29 cellular contexts compared by ENCODE assay signal in the genomic region with DNA sequence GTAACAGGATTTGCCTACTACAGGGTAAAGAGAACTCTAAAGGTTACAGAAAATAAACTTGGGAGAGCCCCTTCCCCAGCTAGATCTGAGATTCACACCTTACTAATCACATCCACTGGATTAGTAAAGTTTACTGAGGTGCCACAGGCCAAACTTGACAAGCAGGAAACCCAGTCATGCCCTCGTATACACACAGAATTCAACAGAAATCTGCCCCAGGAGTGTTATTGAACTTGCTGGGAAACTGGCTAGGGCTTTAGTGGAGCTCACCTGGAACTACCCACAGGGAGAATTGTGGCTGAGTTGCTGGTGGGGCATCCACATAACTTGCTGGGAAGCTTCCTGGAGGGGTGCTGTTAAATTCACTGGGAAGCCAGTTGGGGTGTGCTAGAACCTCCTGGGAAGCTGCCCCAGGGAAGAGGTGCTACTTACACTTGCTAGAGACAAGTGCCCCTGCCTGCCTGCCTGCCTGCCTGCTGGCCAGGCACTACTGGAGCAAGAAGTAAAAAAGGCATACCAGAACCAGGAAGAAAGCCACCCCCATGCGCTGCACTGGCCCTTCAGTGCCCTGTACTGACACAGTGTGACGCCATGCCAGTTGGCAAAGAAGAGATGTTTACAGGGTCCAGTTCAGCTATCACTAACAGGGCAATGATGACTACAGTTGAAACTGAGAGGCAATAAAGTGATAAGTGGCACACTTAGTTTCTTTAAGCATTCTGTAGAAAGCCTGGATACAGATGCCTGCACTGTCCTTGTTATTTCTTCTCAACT.
DNase-seq lines count a peak whose midpoint lies in the region; ATAC-seq and TF ChIP-seq lines count a peak whose summit lies in the region.
"Had no signal": no experiment of that assay in that cellular context is flagged by ENCODE, and none has a peak within 500 bp of the region (broad histone marks: within the 10 kb centered on the region; RNA-seq: fewer than 3 reads in every experiment).

No MANE protein-coding gene starts in this region.

- no peaks in the 10 kb centered on the region for H3K9me3 ChIP-seq in upper lobe of right lung
- H3K9me3 ChIP-seq: thoracic aorta, uterus had no signal

- peaks cover 43 to 64% of the 10 kb centered on the region in 2 donors for H3K36me3 Mint-ChIP-seq in stimulated activated naive B cell treated with anti-CD40 and anti-IgM and Interleukin-4, amounts not matched to agents 10 μg/mL and 1 μg/mL and 100 μg/mL, for 72 hours

- no peak overlapping the region for H3K4me3 ChIP-seq in epithelial cell of esophagus (ENCODE audit: low read length)
- no peak overlapping the region for H3K4me3 ChIP-seq in upper lobe of right lung
- H3K4me3 ChIP-seq: SJCRH30, skin epidermis, thoracic aorta, uterus had no signal

- H3K4me1 ChIP-seq in upper lobe of right lung: no peaks in the 10 kb centered on the region
- H3K4me1 ChIP-seq: uterus had no signal

- no peak overlapping the region for H3K27ac Mint-ChIP-seq in stimulated activated naive B cell treated with anti-CD40 and anti-IgM and Interleukin-4, amounts not matched to agents 10 μg/mL and 1 μg/mL and 100 μg/mL, for 72 hours
- H3K27ac Mint-ChIP-seq: activated B cell treated with CpG ODN at 0.5 μM for 24 hours; activated CD8-positive, alpha-beta memory T cell treated with anti-CD3 and anti-CD28 coated beads, Interleukin-2, amount 10 ng/mL, durations not matched to agents 7 days and 5 days; activated naive CD4-positive, alpha-beta T cell treated with anti-CD3 and anti-CD28 coated beads for 36 hours; CD4-positive, CD25-positive, alpha-beta regulatory T cell; dendritic cell treated with granulocyte-macrophage colony-stimulating factor and Interleukin-4, amounts not matched to agents 40 ng/mL and 50 ng/mL, for 4 days; endodermal cell; nephron; stimulated activated naive CD8-positive, alpha-beta T cell treated with anti-CD3 and anti-CD28 coated beads, Interleukin-15, Interleukin-2, amounts not matched to agents 100 ng/mL and 50 ng/mL, for 24 hours had no signal

- no peak overlapping the region for H3K4me3 Mint-ChIP-seq in stimulated activated naive B cell treated with anti-CD40 and anti-IgM and Interleukin-4, amounts not matched to agents 10 μg/mL and 1 μg/mL and 100 μg/mL, for 72 hours
- H3K4me3 Mint-ChIP-seq: activated B cell treated with CpG ODN at 0.5 μM for 24 hours; activated CD8-positive, alpha-beta memory T cell treated with anti-CD3 and anti-CD28 coated beads, Interleukin-2, amount 10 ng/mL, durations not matched to agents 7 days and 5 days; activated naive CD4-positive, alpha-beta T cell treated with anti-CD3 and anti-CD28 coated beads for 36 hours; CD4-positive, CD25-positive, alpha-beta regulatory T cell; dendritic cell treated with granulocyte-macrophage colony-stimulating factor and Interleukin-4, amounts not matched to agents 40 ng/mL and 50 ng/mL, for 4 days; endodermal cell; nephron; stimulated activated naive CD8-positive, alpha-beta T cell treated with anti-CD3 and anti-CD28 coated beads, Interleukin-15, Interleukin-2, amounts not matched to agents 100 ng/mL and 50 ng/mL, for 24 hours had no signal

- H3K27me3 ChIP-seq in upper lobe of right lung: no peaks in the 10 kb centered on the region
- H3K27me3 ChIP-seq: SJCRH30, uterus had no signal

- peak; percentile 88 for ATAC-seq in Right ventricle myocardium inferior
- peak; percentile 96 for ATAC-seq in left lobe of liver
- ATAC-seq in upper lobe of right lung: peak; percentile 24
- no peak for ATAC-seq in stimulated activated naive B cell treated with anti-CD40 and anti-IgM and Interleukin-4, amounts not matched to agents 10 μg/mL and 1 μg/mL and 100 μg/mL, for 72 hours (replicated peaks)
- ATAC-seq in GM21526 (IDR thresholded peaks at IDR 0.05; ENCODE audit: low FRiP score, unreplicated experiment): no peak
- ATAC-seq: activated CD8-positive, alpha-beta memory T cell treated with anti-CD3 and anti-CD28 coated beads, Interleukin-2, amount 10 ng/mL, durations not matched to agents 7 days and 5 days had no signal

- no peak for TF ChIP-seq CTCF in epithelial cell of esophagus (IDR thresholded peaks at IDR 0.05; ENCODE audit: insufficient read depth, low read depth, low read length, missing control alignments)
- no peak for TF ChIP-seq CTCF in upper lobe of right lung (IDR thresholded peaks at IDR 0.05)

- H3K27me3 Mint-ChIP-seq in stimulated activated naive B cell treated with anti-CD40 and anti-IgM and Interleukin-4, amounts not matched to agents 10 μg/mL and 1 μg/mL and 100 μg/mL, for 72 hours: no peaks in the 10 kb centered on the region
- H3K27me3 Mint-ChIP-seq: activated B cell treated with CpG ODN at 0.5 μM for 24 hours; activated CD8-positive, alpha-beta memory T cell treated with anti-CD3 and anti-CD28 coated beads, Interleukin-2, amount 10 ng/mL, durations not matched to agents 7 days and 5 days; CD4-positive, CD25-positive, alpha-beta regulatory T cell; dendritic cell treated with granulocyte-macrophage colony-stimulating factor and Interleukin-4, amounts not matched to agents 40 ng/mL and 50 ng/mL, for 4 days; stimulated activated naive CD8-positive, alpha-beta T cell treated with anti-CD3 and anti-CD28 coated beads, Interleukin-15, Interleukin-2, amounts not matched to agents 100 ng/mL and 50 ng/mL, for 24 hours had no signal

- H3K9me3 Mint-ChIP-seq in stimulated activated naive B cell treated with anti-CD40 and anti-IgM and Interleukin-4, amounts not matched to agents 10 μg/mL and 1 μg/mL and 100 μg/mL, for 72 hours: no peaks in the 10 kb centered on the region
- H3K9me3 Mint-ChIP-seq: activated B cell treated with CpG ODN at 0.5 μM for 24 hours; activated naive CD4-positive, alpha-beta T cell treated with anti-CD3 and anti-CD28 coated beads for 36 hours; dendritic cell treated with granulocyte-macrophage colony-stimulating factor and Interleukin-4, amounts not matched to agents 40 ng/mL and 50 ng/mL, for 4 days; endodermal cell; nephron; stimulated activated naive CD8-positive, alpha-beta T cell treated with anti-CD3 and anti-CD28 coated beads, Interleukin-15, Interleukin-2, amounts not matched to agents 100 ng/mL and 50 ng/mL, for 24 hours had no signal

- DNase-seq in Right ventricle myocardium inferior (ENCODE audit: missing footprints) (peak; percentile 62), cardiac septum (ENCODE audit: low spot score) (no peak), epithelial cell of esophagus (ENCODE audit: low read depth) (peak; percentile 52), left lobe of liver (ENCODE audit: low spot score) (peak; percentile 57), upper lobe of right lung (no peak), HuH-7 (ENCODE audit: low spot score) (no peak)
- DNase-seq in stimulated activated naive B cell treated with anti-CD40 and anti-IgM and Interleukin-4, amounts not matched to agents 10 μg/mL and 1 μg/mL and 100 μg/mL, for 72 hours: no peak
- DNase-seq: activated B cell treated with CpG ODN at 0.5 μM for 24 hours; activated CD4-positive, alpha-beta T cell treated with anti-CD3 and anti-CD28 coated beads, Interleukin-2, amount 50 U/mL, for 1 hour; activated CD8-positive, alpha-beta memory T cell treated with anti-CD3 and anti-CD28 coated beads, Interleukin-2, amount 10 ng/mL, durations not matched to agents 7 days and 5 days; activated naive CD4-positive, alpha-beta T cell treated with anti-CD3 and anti-CD28 coated beads for 36 hours; activated T-cell treated with anti-CD3 and anti-CD28 coated beads, Interleukin-2, amount 50 U/mL, for 48 hours; AML-193; CD4-positive, CD25-positive, alpha-beta regulatory T cell; endodermal cell; foreskin melanocyte; NCI-H2081; NCI-H226; NCI-H526 treated with DMSO at 0.1 percent for 48 hours; SJCRH30; T1000; uterus had no signal

- no peaks in the 10 kb centered on the region for H3K4me1 Mint-ChIP-seq in stimulated activated naive B cell treated with anti-CD40 and anti-IgM and Interleukin-4, amounts not matched to agents 10 μg/mL and 1 μg/mL and 100 μg/mL, for 72 hours
- H3K4me1 Mint-ChIP-seq: activated B cell treated with CpG ODN at 0.5 μM for 24 hours; activated CD8-positive, alpha-beta memory T cell treated with anti-CD3 and anti-CD28 coated beads, Interleukin-2, amount 10 ng/mL, durations not matched to agents 7 days and 5 days had no signal

- H3K27ac ChIP-seq in upper lobe of right lung: no peak overlapping the region
- H3K27ac ChIP-seq: KMS-11, SJCRH30, skin epidermis, thoracic aorta, uterus had no signal

- H3K36me3 ChIP-seq in upper lobe of right lung: peaks cover 11% of the 10 kb centered on the region
- H3K36me3 ChIP-seq: thoracic aorta, uterus had no signal

- intact Hi-C loops in Right ventricle myocardium inferior (cut with DNase I): no loop called here
- intact Hi-C loops in cardiac septum (cut with DNase I): no loop called here
- intact Hi-C loops in upper lobe of right lung (cut with DNase I): no loop called here

Comparison
In these comparisons a context has a peak if more than half of its experiments do, and no peak if none do; other contexts are left out.
1. DNase-seq: peak in Right ventricle myocardium inferior (single experiment), epithelial cell of esophagus (single experiment) and left lobe of liver (single experiment); none in cardiac septum (single experiment), upper lobe of right lung (single experiment), stimulated activated naive B cell treated with anti-CD40 and anti-IgM and Interleukin-4, amounts not matched to agents 10 μg/mL and 1 μg/mL and 100 μg/mL, for 72 hours (single experiment) and HuH-7 (single experiment).
2. ATAC-seq: peak in Right ventricle myocardium inferior (single experiment), left lobe of liver (single experiment) and upper lobe of right lung (single experiment); none in stimulated activated naive B cell treated with anti-CD40 and anti-IgM and Interleukin-4, amounts not matched to agents 10 μg/mL and 1 μg/mL and 100 μg/mL, for 72 hours (0 of 2) and GM21526 (single experiment).